ENCODE assay signal across 8 cellular contexts in genomic region chr20:50191065-50191565, GRCh38. TPM values are rescaled to one million over a fixed set of nuclear protein-coding genes. Genes with fewer than 3 reads are reported as not detected.
DNase-seq lines count a peak whose midpoint lies in the region; ATAC-seq lines count a peak whose summit lies in the region.

No MANE protein-coding gene starts in this region.

- H3K4me1 ChIP-seq in skeletal muscle satellite cell (ENCODE audit: control insufficient read depth, insufficient read depth, low read length), result peaks cover 23% of the 10 kb centered on the region

- no peaks in the 10 kb centered on the region for H3K9me3 Mint-ChIP-seq in activated naive CD8-positive, alpha-beta T cell (ENCODE audit: low read depth)

- peaks cover 3% of the 10 kb centered on the region for H3K36me3 Mint-ChIP-seq in activated naive CD8-positive, alpha-beta T cell

- H3K4me2 ChIP-seq in skeletal muscle satellite cell (ENCODE audit: low read length), result peak overlapping the region; percentile 93

- H3K9me3 ChIP-seq in SK-N-MC (ENCODE audit: low read depth, low read length) (no peaks in the 10 kb centered on the region), skeletal muscle satellite cell (replicated peaks; ENCODE audit: low read length) (no peaks in the 10 kb centered on the region)

- peaks cover 30% of the 10 kb centered on the region for H3K4me1 Mint-ChIP-seq in activated naive CD8-positive, alpha-beta T cell (ENCODE audit: low read depth)

- peak overlapping the region; percentile 99 for H3K9ac ChIP-seq in SK-N-MC (ENCODE audit: insufficient read length)
- H3K9ac ChIP-seq in skeletal muscle satellite cell (ENCODE audit: low read depth, low read length), result peak overlapping the region; percentile 93

- H3K4me3 ChIP-seq in SK-N-MC, result peak overlapping the region; percentile 78
- peak overlapping the region; percentile 90 for H3K4me3 ChIP-seq in skeletal muscle satellite cell (ENCODE audit: low read length)

- H3K4me3 Mint-ChIP-seq in activated naive CD8-positive, alpha-beta T cell, result peak overlapping the region; percentile 65

- no peaks in the 10 kb centered on the region for H3K27me3 Mint-ChIP-seq in activated naive CD8-positive, alpha-beta T cell

- ATAC-seq in HG03175 (IDR thresholded peaks at IDR 0.05; ENCODE audit: unreplicated experiment) (peak; percentile 20), left ventricle myocardium superior (peak; percentile 13)

- peak overlapping the region; percentile 97 for H3K27ac ChIP-seq in SK-N-MC

- DNase-seq in DMS 273 (lab: John Stamatoyannopoulos, UW; ENCODE audit: unreplicated experiment) (peak; percentile 83), DMS 273 treated with DMSO at 0.1 percent for 48 hours (lab: John Stamatoyannopoulos, UW) (no peak), SK-N-MC (ENCODE audit: low read depth, low spot score) (no peak), left ventricle myocardium superior (peak; percentile 86), islet precursor cell (no peak)

- H3K27ac Mint-ChIP-seq in activated naive CD8-positive, alpha-beta T cell, result no peak overlapping the region

- intact Hi-C loops in left ventricle myocardium superior (cut with micrococcal nuclease), result no loop called here

- no peaks in the 10 kb centered on the region for H3K27me3 ChIP-seq in skeletal muscle satellite cell (ENCODE audit: control insufficient read depth, insufficient read depth, low read length)

- H3K36me3 ChIP-seq in SK-N-MC (ENCODE audit: insufficient read depth, low read length), result peaks cover 27% of the 10 kb centered on the region
- peaks cover 25% of the 10 kb centered on the region for H3K36me3 ChIP-seq in skeletal muscle satellite cell (ENCODE audit: insufficient read depth, low read length)

RNA-seq across cellular contexts. Expression of gene CEBPB, which starts 0.5 kb away (rescaled TPM):
- total RNA-seq in left ventricle myocardium superior, result 59.4 TPM
- 64.2 and 66.7 TPM in 2 replicates for total RNA-seq in skeletal muscle satellite cell (2012; rRNA removed)

RNA-seq across cellular contexts. Expression of gene PEDS1, which starts 37.6 kb away (rescaled TPM):
- total RNA-seq in left ventricle myocardium superior, result 31.1 TPM
- total RNA-seq in skeletal muscle satellite cell (2012; rRNA removed), result 22.8 and 32.3 TPM in 2 replicates

Comparison
In these comparisons a context has a peak if more than half of its experiments do, and no peak if none do; other contexts are left out.
1. DNase-seq: peak in DMS 273 (single experiment) and left ventricle myocardium superior (single experiment); none in DMS 273 treated with DMSO at 0.1 percent for 48 hours (single experiment), SK-N-MC (single experiment) and islet precursor cell (single experiment).